In genomic region chr20:56418385-56418861, GRCh38 we compare ENCODE assay signal across 12 cellular contexts. TPM values are rescaled to one million over a fixed set of nuclear protein-coding genes. Genes with fewer than 3 reads are reported as not detected.
A peak's percentile ranks its signal among the peaks of the same experiment; 100 is the strongest.
DNase-seq lines count a peak whose midpoint lies in the region; ATAC-seq and TF ChIP-seq lines count a peak whose summit lies in the region.
"Had no signal": no experiment of that assay in that cellular context is flagged by ENCODE, and none has a peak within 500 bp of the region (broad histone marks: within the 10 kb centered on the region; RNA-seq: fewer than 3 reads in every experiment).

No MANE protein-coding gene starts in this region.

- H3K9me3 ChIP-seq in Peyer's patch: no peaks in the 10 kb centered on the region
- H3K9me3 ChIP-seq: HAP-1 had no signal

- H3K9me3 Mint-ChIP-seq in natural killer cell treated with Interleukin-12 subunit alpha and Interleukin-12 subunit beta and Interleukin-15 and Interleukin-18, amount 100 ng/mL, for 72 hours: no peaks in the 10 kb centered on the region

- H3K27ac ChIP-seq in Peyer's patch: peak overlapping the region; percentile 65 to 72 (median 68)

- peak overlapping the region; percentile 70 for H3K4me3 Mint-ChIP-seq in natural killer cell treated with Interleukin-12 subunit alpha and Interleukin-12 subunit beta and Interleukin-15 and Interleukin-18, amount 100 ng/mL, for 72 hours

- peak overlapping the region; percentile 83 to 84 for H3K27ac Mint-ChIP-seq in natural killer cell treated with Interleukin-12 subunit alpha and Interleukin-12 subunit beta and Interleukin-15 and Interleukin-18, amount 100 ng/mL, for 72 hours

- H3K27me3 ChIP-seq in Peyer's patch: no peaks in the 10 kb centered on the region

- ATAC-seq in natural killer cell treated with Interleukin-12 subunit alpha and Interleukin-12 subunit beta and Interleukin-15 and Interleukin-18, amount 100 ng/mL, for 72 hours: peak in 1 of 2 donors; percentile 26
- no peak for ATAC-seq in HG03196 (IDR thresholded peaks at IDR 0.05; ENCODE audit: unreplicated experiment)
- no peak for ATAC-seq in GM18511 (IDR thresholded peaks at IDR 0.05; ENCODE audit: unreplicated experiment)

- no peaks in the 10 kb centered on the region for H3K36me3 ChIP-seq in Peyer's patch

- DNase-seq in ELR (ENCODE audit: low read depth) (peak; percentile 25), Peyer's patch (peak in 2 of 3 donors; percentile 35 to 56), dermis blood vessel endothelial cell (peak; percentile 52), occipital lobe (lab: John Stamatoyannopoulos, UW) (no peak), DMS153 treated with DMSO at 0.1 percent for 48 hours (lab: John Stamatoyannopoulos, UW; ENCODE audit: unreplicated experiment) (no peak)
- no peak for DNase-seq in natural killer cell treated with Interleukin-12 subunit alpha and Interleukin-12 subunit beta and Interleukin-15 and Interleukin-18, amount 100 ng/mL, for 72 hours (ENCODE audit: low spot score)
- DNase-seq: activated CD4-positive, alpha-beta T cell treated with anti-CD3 and anti-CD28 coated beads, Interleukin-2, amount 50 U/mL, for 1 hour; DMS79 treated with DMSO at 0.1 percent for 48 hours; NCI-H1436 treated with DMSO at 0.1 percent for 48 hours had no signal

- peaks cover 6% of the 10 kb centered on the region for H3K36me3 Mint-ChIP-seq in natural killer cell treated with Interleukin-12 subunit alpha and Interleukin-12 subunit beta and Interleukin-15 and Interleukin-18, amount 100 ng/mL, for 72 hours

- no peaks in the 10 kb centered on the region for H3K27me3 Mint-ChIP-seq in natural killer cell treated with Interleukin-12 subunit alpha and Interleukin-12 subunit beta and Interleukin-15 and Interleukin-18, amount 100 ng/mL, for 72 hours

- TF ChIP-seq POLR2A in Peyer's patch (IDR thresholded peaks at IDR 0.05): no peak

- peaks cover 47 to 53% of the 10 kb centered on the region in 2 donors for H3K4me1 Mint-ChIP-seq in natural killer cell treated with Interleukin-12 subunit alpha and Interleukin-12 subunit beta and Interleukin-15 and Interleukin-18, amount 100 ng/mL, for 72 hours (ENCODE audit: low read depth in 2 of 2)

- H3K4me1 ChIP-seq in Peyer's patch: peaks cover 0 to 3% (median 0%) of the 10 kb centered on the region in 4 donors
- H3K4me1 ChIP-seq: HAP-1 had no signal

- no peak overlapping the region for H3K4me3 ChIP-seq in Peyer's patch
- H3K4me3 ChIP-seq: HAP-1 had no signal

- no peak for TF ChIP-seq CTCF in Peyer's patch (IDR thresholded peaks at IDR 0.05)

RNA-seq across cellular contexts. Expression of gene CASS4, which starts 6.4 kb away (rescaled TPM):
- total RNA-seq in Peyer's patch (1 to 10 TPM in 2 of 4 donors, under 1 TPM in 2; 0.47 to 3.3 (median 1.2) TPM), dermis blood vessel endothelial cell (0.05 and 0.17 TPM in 2 replicates), occipital lobe (0.16 TPM)
- total RNA-seq in natural killer cell treated with Interleukin-12 subunit alpha and Interleukin-12 subunit beta and Interleukin-15 and Interleukin-18, amount 100 ng/mL, for 72 hours: 1 to 10 TPM; 1.3 to 4.1 TPM

RNA-seq across cellular contexts. Expression of gene CSTF1, which starts 26.0 kb away (rescaled TPM):
- 10 to 100 TPM in 3 of 4 donors, 1 to 10 TPM in 1; 4.8 to 28.9 (median 14.3) TPM for total RNA-seq in Peyer's patch
- 39.1 and 51.0 TPM in 2 replicates for total RNA-seq in dermis blood vessel endothelial cell
- total RNA-seq in natural killer cell treated with Interleukin-12 subunit alpha and Interleukin-12 subunit beta and Interleukin-15 and Interleukin-18, amount 100 ng/mL, for 72 hours: 10 to 100 TPM; 39.6 to 40.1 TPM
- 32.6 TPM for total RNA-seq in occipital lobe

RNA-seq across cellular contexts. Expression of gene AURKA, which starts 26.4 kb away (rescaled TPM):
- 1 to 10 TPM; 4.7 to 7.7 (median 6.5) TPM for total RNA-seq in Peyer's patch
- total RNA-seq in dermis blood vessel endothelial cell: 12.4 and 66.3 TPM in 2 replicates
- total RNA-seq in natural killer cell treated with Interleukin-12 subunit alpha and Interleukin-12 subunit beta and Interleukin-15 and Interleukin-18, amount 100 ng/mL, for 72 hours: 10 to 100 TPM; 45.1 to 80.8 TPM
- total RNA-seq in occipital lobe: 4.8 TPM

RNA-seq across cellular contexts. Expression of gene RTF2, which starts 50.0 kb away (rescaled TPM):
- total RNA-seq in Peyer's patch (10 to 100 TPM; 36.3 to 53.8 (median 48.4) TPM), dermis blood vessel endothelial cell (93.9 and 98.7 TPM in 2 replicates), occipital lobe (51.3 TPM)
- total RNA-seq in natural killer cell treated with Interleukin-12 subunit alpha and Interleukin-12 subunit beta and Interleukin-15 and Interleukin-18, amount 100 ng/mL, for 72 hours: 10 to 100 TPM; 78.5 to 92.2 TPM

RNA-seq across cellular contexts. Expression of gene FAM210B, which starts 59.6 kb away (rescaled TPM):
- 10 to 100 TPM; 14.0 to 21.4 (median 16.8) TPM for total RNA-seq in Peyer's patch
- 26.0 and 31.9 TPM in 2 replicates for total RNA-seq in dermis blood vessel endothelial cell
- total RNA-seq in natural killer cell treated with Interleukin-12 subunit alpha and Interleukin-12 subunit beta and Interleukin-15 and Interleukin-18, amount 100 ng/mL, for 72 hours: 1 to 10 TPM; 1.8 to 3.0 TPM
- 22.6 TPM for total RNA-seq in occipital lobe

Comparison
In these comparisons a context has a peak if more than half of its experiments do, and no peak if none do; other contexts are left out.
1. DNase-seq: peak in ELR (single experiment), Peyer's patch (2 of 3) and dermis blood vessel endothelial cell (single experiment); none in natural killer cell treated with Interleukin-12 subunit alpha and Interleukin-12 subunit beta and Interleukin-15 and Interleukin-18, amount 100 ng/mL, for 72 hours (single experiment), occipital lobe (single experiment) and DMS153 treated with DMSO at 0.1 percent for 48 hours (single experiment).